ENCODE assay signal across 8 cellular contexts in the genomic region with DNA sequence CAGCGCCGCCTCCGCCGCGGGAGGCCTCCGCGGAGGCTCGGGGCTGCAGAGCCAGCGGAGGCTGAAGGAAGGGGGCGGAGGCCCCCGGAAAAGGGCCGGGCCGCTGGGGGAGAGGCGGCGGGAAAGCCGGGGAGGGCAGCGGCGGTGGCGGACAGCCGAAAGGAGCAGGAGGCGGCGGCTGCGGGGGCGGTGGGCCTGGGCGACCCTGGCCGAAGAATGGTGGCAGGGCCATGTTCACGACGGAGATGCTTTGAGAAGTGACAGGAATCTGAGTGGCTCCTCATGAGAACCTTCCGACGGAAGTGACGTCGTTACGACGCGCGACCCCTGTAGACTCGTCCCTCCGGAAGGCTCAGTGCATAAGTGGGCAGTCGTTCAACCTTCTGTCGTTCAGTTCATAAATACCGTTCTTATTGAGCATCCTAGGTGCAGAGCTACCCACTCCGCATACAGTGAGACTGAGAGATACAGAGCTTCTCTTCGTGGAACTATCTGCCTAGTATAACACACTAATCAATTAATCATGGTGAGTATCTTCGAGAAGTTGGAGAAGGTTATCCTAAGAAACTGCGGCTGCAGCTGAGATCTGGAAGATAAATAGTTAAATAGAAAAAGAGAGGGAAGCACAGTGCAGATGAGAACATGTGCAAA. TPM values are rescaled to one million over a fixed set of nuclear protein-coding genes. Genes with fewer than 3 reads are reported as not detected.
DNase-seq lines count a peak whose midpoint lies in the region; ATAC-seq and TF ChIP-seq lines count a peak whose summit lies in the region.

A gene with protein sequence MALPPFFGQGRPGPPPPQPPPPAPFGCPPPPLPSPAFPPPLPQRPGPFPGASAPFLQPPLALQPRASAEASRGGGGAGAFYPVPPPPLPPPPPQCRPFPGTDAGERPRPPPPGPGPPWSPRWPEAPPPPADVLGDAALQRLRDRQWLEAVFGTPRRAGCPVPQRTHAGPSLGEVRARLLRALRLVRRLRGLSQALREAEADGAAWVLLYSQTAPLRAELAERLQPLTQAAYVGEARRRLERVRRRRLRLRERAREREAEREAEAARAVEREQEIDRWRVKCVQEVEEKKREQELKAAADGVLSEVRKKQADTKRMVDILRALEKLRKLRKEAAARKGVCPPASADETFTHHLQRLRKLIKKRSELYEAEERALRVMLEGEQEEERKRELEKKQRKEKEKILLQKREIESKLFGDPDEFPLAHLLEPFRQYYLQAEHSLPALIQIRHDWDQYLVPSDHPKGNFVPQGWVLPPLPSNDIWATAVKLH (minus strand): TSS at position 259 of the 651 bp plus-strand sequence. CDS start 27 bp downstream, at position 232.

- intact Hi-C loops in adrenal gland (cut with DNase I) = no loop called here
- intact Hi-C loops in left cardiac atrium (cut with DNase I) = no loop called here
- intact Hi-C loops in posterior vena cava (cut with DNase I) = no loop called here
- intact Hi-C loops in upper lobe of right lung (cut with DNase I) = no loop called here

- 0 to 4% (median 2%) methylated on average over 7 to 45 of the region's 45 CpGs for WGBS in adrenal gland, 4 donors

- ATAC-seq in HG02798 (IDR thresholded peaks at IDR 0.05; ENCODE audit: poor library complexity, unreplicated experiment) (peak; percentile 84), T-cell (replicated peaks in 1 of 4) (peak; percentile 92 to 97 (median 94)), left cardiac atrium (peak; percentile 95 to 97), upper lobe of right lung (peak; percentile 93)

- DNase-seq in GM12865 (ENCODE audit: low read depth) = peak; percentile 95
- peak; percentile 57 for DNase-seq in NCI-H1436 treated with DMSO at 0.1 percent for 48 hours (lab: John Stamatoyannopoulos, UW)
- peak; percentile 56 to 90 (median 83) for DNase-seq in T-cell
- DNase-seq in adrenal gland = peak; percentile 84 to 96 (median 89)
- peak; percentile 93 for DNase-seq in left cardiac atrium
- DNase-seq in posterior vena cava (ENCODE audit: low spot score) = peak; percentile 96
- peak; percentile 94 for DNase-seq in upper lobe of right lung

- H3K9me3 Mint-ChIP-seq in T-cell = peaks cover 0 to 5% (median 0%) of the 10 kb centered on the region in 3 donors

- peaks cover 0 to 15% of the 10 kb centered on the region in 2 donors for H3K36me3 ChIP-seq in adrenal gland (replicated peaks in 1 of 2)
- peaks cover 20% of the 10 kb centered on the region for H3K36me3 ChIP-seq in upper lobe of right lung

- H3K4me3 ChIP-seq in GM12865 (ENCODE audit: low read depth, low read length) (peak within 1 kb of the TSS; percentile 87), adrenal gland (peak within 1 kb of the TSS; percentile 71 to 87 (median 78)), upper lobe of right lung (peak within 1 kb of the TSS; percentile 78)

- H3K27me3 ChIP-seq in adrenal gland (no peaks in the 10 kb centered on the region), upper lobe of right lung (no peaks in the 10 kb centered on the region)

- peaks cover 34 to 38% (median 38%) of the 10 kb centered on the region in 3 donors for H3K4me1 Mint-ChIP-seq in T-cell

- TF ChIP-seq CTCF in GM12865 (IDR thresholded peaks at IDR 0.05; ENCODE audit: insufficient read depth, low read depth, low read length, missing control alignments) (no peak), adrenal gland (IDR thresholded peaks at IDR 0.05) (no peak), upper lobe of right lung (IDR thresholded peaks at IDR 0.05) (no peak)

- peak within 1 kb of the TSS; percentile 89 to 95 (median 90) for H3K4me3 Mint-ChIP-seq in T-cell

- peak within 1 kb of the TSS; percentile 65 to 92 (median 89) for H3K27ac ChIP-seq in adrenal gland
- peak within 1 kb of the TSS; percentile 85 for H3K27ac ChIP-seq in upper lobe of right lung

- H3K36me3 Mint-ChIP-seq in T-cell = peaks cover 18% of the 10 kb centered on the region

- H3K27ac Mint-ChIP-seq in T-cell = peak within 1 kb of the TSS; percentile 84 to 90

- peak; percentile 46 to 79 for TF ChIP-seq POLR2A in adrenal gland (IDR thresholded peaks at IDR 0.05)

- POLR2A ChIA-PET in T-cell (lab: Charles Lee) = interaction anchor here (0.5 to 0.9 kb wide), 4 partner anchors 15 to 52 kb away, joined by 3 to 4 read pairs (median 4); a partner anchor contains a TSS

- H3K9me3 ChIP-seq in adrenal gland (replicated peaks in 1 of 3) (no peaks in the 10 kb centered on the region), upper lobe of right lung (no peaks in the 10 kb centered on the region)

- CTCF ChIA-PET in T-cell (lab: Charles Lee) = interaction anchor here in 1 of 2 donors (0.7 kb wide), 1 partner anchor 52 kb away, joined by 3 read pairs; a partner anchor contains a TSS

- no peaks in the 10 kb centered on the region for H3K27me3 Mint-ChIP-seq in T-cell

- H3K4me1 ChIP-seq in adrenal gland (replicated peaks in 1 of 2) = peaks cover 10 to 21% of the 10 kb centered on the region in 2 donors
- peaks cover 18% of the 10 kb centered on the region for H3K4me1 ChIP-seq in upper lobe of right lung

RNA-seq across cellular contexts. Expression of the gene that starts here (rescaled TPM):
- total RNA-seq in T-cell (10 to 100 TPM; 33.2 to 43.6 (median 36.7) TPM), adrenal gland (100 to 1,000 TPM in 1 of 8 donors, 10 to 100 TPM in 7; 17.5 to 121 (median 23.1) TPM), left cardiac atrium (10 to 100 TPM; 15.7 to 19.3 TPM), posterior vena cava (10 to 100 TPM; 17.6 to 19.6 TPM), upper lobe of right lung (29.4 TPM)
- polyA plus RNA-seq in adrenal gland = 10 to 100 TPM in 2 of 3 donors, 1 to 10 TPM in 1; 9.8 to 18.7 (median 17.3) TPM

Comparison
In these comparisons a context has a peak if more than half of its experiments do, and no peak if none do; other contexts are left out.
1. Peak in every context shown above with its lines: DNase-seq, ATAC-seq, H3K4me3 ChIP-seq and H3K27ac ChIP-seq.